ENCODE assay signal across 8 cellular contexts in the genomic region with DNA sequence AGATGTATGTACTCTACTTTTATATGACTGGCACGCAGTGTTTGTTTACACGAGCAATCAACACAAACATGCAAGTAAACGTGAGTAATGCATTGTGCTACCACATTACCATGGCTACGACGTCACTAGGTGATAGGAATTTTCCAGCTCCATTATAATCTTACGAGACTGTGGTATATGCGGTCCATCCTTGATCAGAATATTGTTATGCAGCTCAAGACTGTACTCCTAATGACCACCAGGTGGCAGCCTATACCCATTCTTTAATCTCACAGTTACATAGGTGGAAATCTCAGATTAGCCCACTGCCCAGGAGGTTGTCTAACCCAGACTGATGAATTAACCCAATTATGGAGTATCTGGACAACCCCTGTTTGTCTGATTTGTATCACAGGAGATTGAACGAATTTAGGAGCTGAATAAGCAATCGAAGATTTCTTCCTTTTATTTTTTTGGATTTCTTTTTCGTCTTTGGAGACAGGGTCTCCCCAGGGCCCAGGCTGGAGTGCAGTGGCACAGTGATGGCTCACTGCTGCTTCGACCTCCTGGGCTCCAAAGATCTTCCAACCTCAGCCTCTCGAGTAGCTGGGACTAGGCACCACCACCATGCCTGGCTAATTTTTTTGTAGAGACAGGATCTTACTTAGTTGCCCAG. TPM values are rescaled to one million over a fixed set of nuclear protein-coding genes. Genes with fewer than 3 reads are reported as not detected.
DNase-seq lines count a peak whose midpoint lies in the region; ATAC-seq and TF ChIP-seq lines count a peak whose summit lies in the region.

No MANE protein-coding gene starts in this region.

- H3K27ac Mint-ChIP-seq in CD14-positive monocyte, result peak overlapping the region in 2 of 7 donors; percentile 14 to 28
- H3K27ac Mint-ChIP-seq in endothelial cell (ENCODE audit: unreplicated experiment), result no peak overlapping the region

- H3K9me3 ChIP-seq in thyroid gland, result no peaks in the 10 kb centered on the region

- H3K4me3 ChIP-seq in HL-60 (replicated peaks; ENCODE audit: insufficient read depth, low read length) (no peak overlapping the region), thyroid gland (replicated peaks in 1 of 3) (no peak overlapping the region)

- no peak for DNase-seq in CD14-positive monocyte (ENCODE audit: low spot score)
- DNase-seq in HL-60 (ENCODE audit: low read depth in 1 of 2, low spot score in 1 of 2), result peak; percentile 11 to 44
- peak; percentile 87 for DNase-seq in NCI-H748 treated with DMSO at 0.1 percent for 48 hours (lab: John Stamatoyannopoulos, UW)
- DNase-seq in activated CD4-positive, alpha-beta T cell treated with anti-CD3 and anti-CD28 coated beads, Interleukin-2, amount 50 U/mL, for 4 hours, result peak; percentile 42 to 45
- peak; percentile 44 for DNase-seq in endothelial cell (ENCODE audit: low spot score)
- peak; percentile 79 for DNase-seq in midbrain (lab: John Stamatoyannopoulos, UW)
- peak; percentile 32 to 37 for DNase-seq in thyroid gland

- WGBS in thyroid gland, 2 donors, result 24 to 27% methylated on average over 12 of the region's 12 CpGs

- H3K9me3 Mint-ChIP-seq in CD14-positive monocyte (peaks cover 0 to 2% (median 0%) of the 10 kb centered on the region in 7 donors), endothelial cell (ENCODE audit: unreplicated experiment) (no peaks in the 10 kb centered on the region)

- no peak for TF ChIP-seq POLR2A in thyroid gland (IDR thresholded peaks at IDR 0.05)

- no peak overlapping the region for H3K27ac ChIP-seq in HL-60 (replicated peaks)
- no peak overlapping the region for H3K27ac ChIP-seq in thyroid gland

- ATAC-seq in GM19324 (IDR thresholded peaks at IDR 0.05; ENCODE audit: low FRiP score, unreplicated experiment), result peak; percentile 41

- TF ChIP-seq CTCF in CD14-positive monocyte (IDR thresholded peaks at IDR 0.05) (peak; percentile 93), HL-60 (IDR thresholded peaks at IDR 0.05; ENCODE audit: insufficient read depth, low read length) (peak; percentile 62), endothelial cell (IDR thresholded peaks at IDR 0.05; ENCODE audit: unreplicated experiment) (peak; percentile 91), thyroid gland (IDR thresholded peaks at IDR 0.05) (peak; percentile 60 to 90 (median 84))

- H3K27me3 Mint-ChIP-seq in CD14-positive monocyte (ENCODE audit: low read depth in 3 of 3) (peaks cover 0 to 7% (median 4%) of the 10 kb centered on the region in 3 donors), endothelial cell (ENCODE audit: unreplicated experiment) (peaks cover 1% of the 10 kb centered on the region)

- peaks cover 8 to 13% of the 10 kb centered on the region in 2 donors for H3K4me1 ChIP-seq in thyroid gland

- H3K4me3 Mint-ChIP-seq in CD14-positive monocyte (no peak overlapping the region), endothelial cell (ENCODE audit: unreplicated experiment) (no peak overlapping the region)

- H3K36me3 ChIP-seq in thyroid gland, result no peaks in the 10 kb centered on the region

- H3K36me3 Mint-ChIP-seq in CD14-positive monocyte (no peaks in the 10 kb centered on the region), endothelial cell (ENCODE audit: low read depth, unreplicated experiment) (no peaks in the 10 kb centered on the region)

- intact Hi-C loops in CD14-positive monocyte (cut with micrococcal nuclease), result loop anchor here in 1 of 2 donors (2.0 kb wide), 1 partner anchor 79 kb away; no protein-coding TSS in a partner anchor
- intact Hi-C loops in thyroid gland (cut with DNase I), result loop anchor here (5.0 kb wide), 1 partner anchor 79 kb away; no protein-coding TSS in a partner anchor

- peaks cover 18% of the 10 kb centered on the region for H3K4me1 Mint-ChIP-seq in CD14-positive monocyte
- no peaks in the 10 kb centered on the region for H3K4me1 Mint-ChIP-seq in endothelial cell (ENCODE audit: unreplicated experiment)

- H3K27me3 ChIP-seq in HL-60 (ENCODE audit: insufficient read depth, poor library complexity, severe bottlenecking) (no peaks in the 10 kb centered on the region), thyroid gland (no peaks in the 10 kb centered on the region)

RNA-seq across cellular contexts. Expression of gene TESPA1, which starts 8.7 kb away (rescaled TPM):
- polyA plus RNA-seq in CD14-positive monocyte, result under 1 TPM; 0.37 to 0.61 TPM
- 0.95 TPM for total RNA-seq in endothelial cell (ENCODE audit: unreplicated experiment)
- 1 to 10 TPM in 2 of 4 donors, under 1 TPM in 1, not detected in 1; 0.83 to 2.5 (median 2.0) TPM for total RNA-seq in thyroid gland

RNA-seq across cellular contexts. Expression of gene NEUROD4, which starts 26.5 kb away (rescaled TPM):
- not detected for polyA plus RNA-seq in CD14-positive monocyte
- total RNA-seq in endothelial cell (ENCODE audit: unreplicated experiment) (not detected), thyroid gland (not detected)
